4 cellular contexts compared by ENCODE assay signal in genomic region chr11:30291331-30291730, GRCh38.
"Had no signal": no experiment of that assay in that cellular context is flagged by ENCODE, and none has a peak within 500 bp of the region (broad histone marks: within the 10 kb centered on the region; RNA-seq: fewer than 3 reads in every experiment).

No MANE protein-coding gene starts in this region.

- H3K4me3 ChIP-seq: K562 had no signal

- DNase-seq: IMR-90, KBM-7, KG1 had no signal
